In the genomic region with DNA sequence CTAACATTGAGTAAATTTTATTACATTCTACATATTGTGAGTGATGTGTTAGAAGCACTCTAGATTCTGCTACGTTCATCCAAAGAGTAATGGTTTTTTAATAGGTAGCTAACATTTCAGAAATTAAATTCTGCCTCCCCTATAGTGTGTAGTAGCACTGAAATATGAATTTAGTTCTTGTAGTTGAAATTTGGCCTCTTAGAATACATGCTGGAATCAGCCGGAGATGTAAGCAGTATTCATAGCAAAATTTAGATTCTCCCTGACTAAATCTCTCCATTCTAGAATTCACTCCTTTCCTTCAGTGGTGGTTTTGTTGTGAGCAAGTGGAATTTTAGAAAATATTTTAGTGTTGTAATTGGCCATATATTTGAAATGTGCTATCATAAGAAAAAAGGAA, we compare ENCODE assay signal across 22 cellular contexts.
"Had no signal": no experiment of that assay in that cellular context is flagged by ENCODE, and none has a peak within 500 bp of the region (broad histone marks: within the 10 kb centered on the region; RNA-seq: fewer than 3 reads in every experiment).

No MANE protein-coding gene starts in this region.

- H3K4me3 ChIP-seq: body of pancreas, lower lobe of right lung, right atrium auricular region had no signal

- H3K27me3 Mint-ChIP-seq: activated B cell treated with CpG ODN at 0.5 μM for 24 hours; activated CD8-positive, alpha-beta T cell treated with anti-CD3 and anti-CD28 coated beads for 36 hours; activated naive CD8-positive, alpha-beta T cell treated with anti-CD3 and anti-CD28 coated beads, Interleukin-2, amount 10 ng/mL, durations not matched to agents 7 days and 5 days; natural killer cell treated with Interleukin-12 subunit alpha and Interleukin-12 subunit beta and Interleukin-15 and Interleukin-18, amount 100 ng/mL, for 72 hours; progenitor cell of endocrine pancreas; T-cell; type B pancreatic cell had no signal

- H3K27me3 ChIP-seq: body of pancreas, right atrium auricular region had no signal

- H3K9me3 ChIP-seq: body of pancreas, lower lobe of right lung, right atrium auricular region had no signal

- H3K4me3 Mint-ChIP-seq: activated B cell treated with CpG ODN at 0.5 μM for 24 hours; activated CD8-positive, alpha-beta T cell treated with anti-CD3 and anti-CD28 coated beads for 36 hours; activated naive CD8-positive, alpha-beta T cell treated with anti-CD3 and anti-CD28 coated beads, Interleukin-2, amount 10 ng/mL, durations not matched to agents 7 days and 5 days; mesothelial cell of epicardium; natural killer cell treated with Interleukin-12 subunit alpha and Interleukin-12 subunit beta and Interleukin-15 and Interleukin-18, amount 100 ng/mL, for 72 hours; T-cell; type B pancreatic cell had no signal

- H3K36me3 Mint-ChIP-seq: activated naive CD8-positive, alpha-beta T cell treated with anti-CD3 and anti-CD28 coated beads, Interleukin-2, amount 10 ng/mL, durations not matched to agents 7 days and 5 days; mesothelial cell of epicardium; natural killer cell treated with Interleukin-12 subunit alpha and Interleukin-12 subunit beta and Interleukin-15 and Interleukin-18, amount 100 ng/mL, for 72 hours; T-cell; type B pancreatic cell had no signal

- H3K27ac Mint-ChIP-seq: activated B cell treated with CpG ODN at 0.5 μM for 24 hours; activated CD8-positive, alpha-beta T cell treated with anti-CD3 and anti-CD28 coated beads for 36 hours; activated naive CD8-positive, alpha-beta T cell treated with anti-CD3 and anti-CD28 coated beads, Interleukin-2, amount 10 ng/mL, durations not matched to agents 7 days and 5 days; activated T-helper 2 cell treated with anti-CD3 and anti-CD28 coated beads, Interferon-gamma antibody, Interleukin-2, Interleukin-4, amounts not matched to agents 10 μg/mL and 5 μg/mL and 100 μg/mL, durations not matched to agents 14 hours and 24 hours and 36 hours; natural killer cell treated with Interleukin-12 subunit alpha and Interleukin-12 subunit beta and Interleukin-15 and Interleukin-18, amount 100 ng/mL, for 72 hours; progenitor cell of endocrine pancreas; T-cell; type B pancreatic cell had no signal

- H3K36me3 ChIP-seq: lower lobe of right lung, right atrium auricular region had no signal

- ATAC-seq: activated CD8-positive, alpha-beta T cell treated with anti-CD3 and anti-CD28 coated beads for 36 hours; body of pancreas; lower lobe of right lung; natural killer cell treated with Interleukin-12 subunit alpha and Interleukin-12 subunit beta and Interleukin-15 and Interleukin-18, amount 100 ng/mL, for 72 hours; stimulated activated naive CD8-positive, alpha-beta T cell treated with anti-CD3 and anti-CD28 coated beads, Interleukin-15, Interleukin-2, amounts not matched to agents 100 U/mL and 50 U/mL, for 24 hours; T-cell had no signal

- DNase-seq: activated B cell treated with CpG ODN at 0.5 μM for 24 hours; activated CD4-positive, alpha-beta T cell treated with anti-CD3 and anti-CD28 coated beads for 48 hours; activated CD8-positive, alpha-beta T cell treated with anti-CD3 and anti-CD28 coated beads for 36 hours; activated naive CD4-positive, alpha-beta T cell treated with Interleukin-2 at 50 U/mL for 16 hours; activated naive CD8-positive, alpha-beta T cell treated with anti-CD3 and anti-CD28 coated beads, Interleukin-2, amount 10 ng/mL, durations not matched to agents 7 days and 5 days; activated T-cell treated with anti-CD3 and anti-CD28 coated beads, Interleukin-2, amount 50 U/mL, for 1 hour; amygdala; body of pancreas; dermis blood vessel endothelial cell; head of caudate nucleus; islet precursor cell; lower lobe of right lung; stimulated activated CD4-positive, alpha-beta T cell treated with anti-CD3 and anti-CD28 coated beads, Interleukin-2, amount 100 ng/mL, for 24 hours; stimulated activated naive CD8-positive, alpha-beta T cell treated with anti-CD3 and anti-CD28 coated beads, Interleukin-15, Interleukin-2, amounts not matched to agents 100 U/mL and 50 U/mL, for 24 hours; substantia nigra; T-cell had no signal

- H3K4me1 ChIP-seq: body of pancreas, lower lobe of right lung, right atrium auricular region had no signal

- H3K27ac ChIP-seq: body of pancreas, lower lobe of right lung, right atrium auricular region had no signal

- H3K4me1 Mint-ChIP-seq: activated B cell treated with CpG ODN at 0.5 μM for 24 hours; activated naive CD8-positive, alpha-beta T cell treated with anti-CD3 and anti-CD28 coated beads, Interleukin-2, amount 10 ng/mL, durations not matched to agents 7 days and 5 days; T-cell had no signal

- H3K9me3 Mint-ChIP-seq: activated B cell treated with CpG ODN at 0.5 μM for 24 hours, mesothelial cell of epicardium, type B pancreatic cell had no signal
